Comparison of ENCODE assay signal across 24 cellular contexts in the genomic region with DNA sequence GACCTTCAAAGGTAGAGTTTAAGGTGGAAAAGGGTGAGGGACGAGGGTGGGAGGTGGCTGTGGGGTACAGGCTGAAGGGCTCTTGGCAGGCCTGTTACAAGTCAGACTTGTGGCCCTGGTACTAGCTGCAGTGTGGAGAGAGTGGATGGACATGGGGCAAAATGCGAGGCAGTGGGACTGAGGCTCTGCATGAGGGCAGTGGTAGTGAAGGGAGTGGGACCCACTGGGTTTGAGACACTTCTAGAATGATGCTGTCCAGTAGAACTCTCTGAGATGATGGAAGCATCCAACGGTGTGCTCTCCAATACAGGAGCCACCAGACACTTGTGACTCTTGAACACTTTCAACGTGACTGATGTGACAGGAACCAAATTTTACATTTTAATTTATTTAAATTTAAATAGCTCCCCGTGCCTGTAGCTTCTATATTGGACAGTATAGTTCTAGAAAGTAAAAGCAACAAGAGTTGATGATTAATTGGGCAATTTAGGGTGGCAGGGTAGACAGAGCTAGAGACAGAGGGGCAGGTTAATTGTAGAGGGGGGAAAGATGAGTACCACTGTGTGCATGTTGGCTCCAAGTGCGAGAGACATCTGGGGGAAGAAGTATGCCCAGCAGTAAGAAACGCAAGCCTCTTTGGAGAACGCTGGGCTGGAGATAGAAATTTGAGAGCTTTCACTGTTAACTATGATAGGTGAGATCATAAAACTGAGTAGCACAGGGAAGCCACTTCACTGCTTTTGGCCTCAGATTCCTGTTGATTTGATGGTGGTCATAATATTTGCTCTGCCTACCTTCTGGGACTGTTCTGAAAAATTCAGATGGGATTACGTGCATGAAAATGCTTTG.
"Had no signal": no experiment of that assay in that cellular context is flagged by ENCODE, and none has a peak within 500 bp of the region (broad histone marks: within the 10 kb centered on the region; RNA-seq: fewer than 3 reads in every experiment).

No MANE protein-coding gene starts in this region.

- ATAC-seq: activated CD4-positive, CD25-positive, alpha-beta regulatory T cell treated with anti-CD3 and anti-CD28 coated beads, Interleukin-2, amount 50 U/mL, for 24 hours; activated CD8-positive, alpha-beta memory T cell treated with anti-CD3 and anti-CD28 coated beads, Interleukin-2, amount 10 ng/mL, durations not matched to agents 7 days and 5 days; activated T-cell treated with anti-CD3 and anti-CD28 coated beads, Interleukin-2, amount 50 U/mL, for 4 hours; PC-3 had no signal

- H3K36me3 Mint-ChIP-seq: activated CD8-positive, alpha-beta memory T cell treated with anti-CD3 and anti-CD28 coated beads, Interleukin-2, amount 10 ng/mL, durations not matched to agents 7 days and 5 days; activated naive CD8-positive, alpha-beta T cell; brain had no signal

- H3K27me3 Mint-ChIP-seq: brain had no signal

- DNase-seq: activated CD4-positive, alpha-beta T cell treated with anti-CD3 and anti-CD28 coated beads for 4 hours; activated CD4-positive, alpha-beta T cell treated with anti-CD3 and anti-CD28 coated beads, Interleukin-2, amount 50 U/mL, for 4 hours; activated CD8-positive, alpha-beta memory T cell treated with anti-CD3 and anti-CD28 coated beads, Interleukin-2, amount 10 ng/mL, durations not matched to agents 7 days and 5 days; activated effector memory CD4-positive, alpha-beta T cell treated with anti-CD3 and anti-CD28 coated beads, Interleukin-2, amount 50 U/mL, for 16 hours; activated naive CD4-positive, alpha-beta T cell treated with anti-CD3 and anti-CD28 coated beads for 36 hours; activated T-cell treated with anti-CD3 and anti-CD28 coated beads, Interleukin-2, amount 50 U/mL, for 4 hours; amygdala; Kasumi-1; KBM-7; NCI-H1105 treated with DMSO at 0.1 percent for 48 hours; NCI-H146; NCI-H187 treated with DMSO at 0.1 percent for 48 hours; NCI-H2081 treated with DMSO at 0.1 percent for 48 hours; NCI-H345; NCI-H510A; NCI-H69; PC-3; SHP77 treated with DMSO at 0.1 percent for 48 hours had no signal

- FAIRE-seq: astrocyte had no signal

- H3K27ac Mint-ChIP-seq: activated CD8-positive, alpha-beta memory T cell treated with anti-CD3 and anti-CD28 coated beads, Interleukin-2, amount 10 ng/mL, durations not matched to agents 7 days and 5 days; activated naive CD4-positive, alpha-beta T cell treated with anti-CD3 and anti-CD28 coated beads for 36 hours; activated naive CD8-positive, alpha-beta T cell; brain; T-helper 1 cell treated with Interleukin-12 subunit alpha and Interleukin-12 subunit beta and Interleukin-4 antibody, amounts not matched to agents 30 μg/mL and 1 μg/mL, for 36 hours had no signal

- H3K4me1 Mint-ChIP-seq: activated CD8-positive, alpha-beta memory T cell treated with anti-CD3 and anti-CD28 coated beads, Interleukin-2, amount 10 ng/mL, durations not matched to agents 7 days and 5 days; brain; central memory CD8-positive, alpha-beta T cell had no signal

- H3K9me3 Mint-ChIP-seq: central memory CD8-positive, alpha-beta T cell; T-helper 1 cell treated with Interleukin-12 subunit alpha and Interleukin-12 subunit beta and Interleukin-4 antibody, amounts not matched to agents 30 μg/mL and 1 μg/mL, for 36 hours had no signal

- H3K4me3 Mint-ChIP-seq: activated CD8-positive, alpha-beta memory T cell treated with anti-CD3 and anti-CD28 coated beads, Interleukin-2, amount 10 ng/mL, durations not matched to agents 7 days and 5 days; activated naive CD4-positive, alpha-beta T cell treated with anti-CD3 and anti-CD28 coated beads for 36 hours; activated naive CD8-positive, alpha-beta T cell; activated T-cell treated with anti-CD3 and anti-CD28 coated beads, Interleukin-2, amount 50 U/mL, for 4 hours; brain; central memory CD8-positive, alpha-beta T cell; T-helper 1 cell treated with Interleukin-12 subunit alpha and Interleukin-12 subunit beta and Interleukin-4 antibody, amounts not matched to agents 30 μg/mL and 1 μg/mL, for 36 hours had no signal
